In the genomic region with DNA sequence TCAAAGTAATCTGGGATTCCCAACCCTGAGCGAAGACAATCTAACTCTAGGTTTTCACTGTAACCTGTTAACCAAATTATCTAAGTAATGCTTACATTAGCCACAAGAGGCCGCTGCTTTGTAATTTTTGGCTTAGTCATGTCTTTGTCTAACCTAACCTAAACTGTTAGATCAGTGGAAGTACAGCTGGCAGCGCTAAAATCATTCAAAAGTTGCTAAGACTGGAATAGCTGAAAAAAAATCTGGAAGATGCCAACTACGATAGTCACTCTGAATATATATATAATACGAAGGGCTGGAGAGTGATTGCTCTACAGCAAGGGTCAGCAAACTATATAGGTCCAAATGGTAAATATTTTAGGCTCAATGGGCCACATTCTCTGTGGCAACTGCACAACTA, we compare ENCODE assay signal across 1 cellular context.
TF ChIP-seq lines count a peak whose summit lies in the region.

No MANE protein-coding gene starts in this region.

TF ChIP-seq in K562, 482 proteins besides CTCF, POLR2A, EP300 and RAD21 (continued from another document):
- TF ChIP-seq, protein P1, sequence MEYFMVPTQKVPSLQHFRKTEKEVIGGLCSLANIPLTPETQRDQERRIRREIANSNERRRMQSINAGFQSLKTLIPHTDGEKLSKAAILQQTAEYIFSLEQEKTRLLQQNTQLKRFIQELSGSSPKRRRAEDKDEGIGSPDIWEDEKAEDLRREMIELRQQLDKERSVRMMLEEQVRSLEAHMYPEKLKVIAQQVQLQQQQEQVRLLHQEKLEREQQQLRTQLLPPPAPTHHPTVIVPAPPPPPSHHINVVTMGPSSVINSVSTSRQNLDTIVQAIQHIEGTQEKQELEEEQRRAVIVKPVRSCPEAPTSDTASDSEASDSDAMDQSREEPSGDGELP (CRISPR knock-in tag; IDR thresholded peaks at IDR 0.05; ENCODE audit: borderline replicate concordance): no peak
- no peak for TF ChIP-seq HEY1 (CRISPR knock-in tag; IDR thresholded peaks at IDR 0.05; ENCODE audit: borderline replicate concordance)
- peak; percentile 73; the same call in 1 of the 2 replicates for TF ChIP-seq NFE2 (IDR thresholded peaks at IDR 0.05; ENCODE audit: low read depth)
- no peak for TF ChIP-seq CREBBP (IDR thresholded peaks at IDR 0.05; ENCODE audit: low read depth, low read length)
- no peak for TF ChIP-seq NCOA6 (IDR thresholded peaks at IDR 0.05)
- no peak for TF ChIP-seq ZNF644 (tag; IDR thresholded peaks at IDR 0.05; ENCODE audit: low read depth)
- TF ChIP-seq TAF15 (IDR thresholded peaks at IDR 0.05; ENCODE audit: low read depth, low read length): no peak
- no peak for TF ChIP-seq ZNF561 (CRISPR knock-in tag; conservative IDR thresholded peaks at IDR 0.05)
- no peak for TF ChIP-seq PHB2 (IDR thresholded peaks at IDR 0.05; ENCODE audit: low read depth)
- TF ChIP-seq ZNF212 (CRISPR knock-in tag; IDR thresholded peaks at IDR 0.05): no peak
- no peak for TF ChIP-seq LEF1 (IDR thresholded peaks at IDR 0.05)
- TF ChIP-seq POLR2H (tag; IDR thresholded peaks at IDR 0.05; ENCODE audit: low read depth): 0 out of 2 replicates have a peak, but pooled peaks have one; percentile 11
- TF ChIP-seq, protein P2, sequence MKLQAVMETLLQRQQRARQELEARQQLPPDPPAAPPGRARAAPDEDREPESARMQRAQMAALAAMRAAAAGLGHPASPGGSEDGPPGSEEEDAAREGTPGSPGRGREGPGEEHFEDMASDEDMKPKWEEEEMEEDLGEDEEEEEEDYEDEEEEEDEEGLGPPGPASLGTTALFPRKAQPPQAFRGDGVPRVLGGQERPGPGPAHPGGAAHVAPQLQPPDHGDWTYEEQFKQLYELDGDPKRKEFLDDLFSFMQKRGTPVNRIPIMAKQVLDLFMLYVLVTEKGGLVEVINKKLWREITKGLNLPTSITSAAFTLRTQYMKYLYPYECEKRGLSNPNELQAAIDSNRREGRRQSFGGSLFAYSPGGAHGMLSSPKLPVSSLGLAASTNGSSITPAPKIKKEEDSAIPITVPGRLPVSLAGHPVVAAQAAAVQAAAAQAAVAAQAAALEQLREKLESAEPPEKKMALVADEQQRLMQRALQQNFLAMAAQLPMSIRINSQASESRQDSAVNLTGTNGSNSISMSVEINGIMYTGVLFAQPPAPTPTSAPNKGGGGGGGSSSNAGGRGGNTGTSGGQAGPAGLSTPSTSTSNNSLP (IDR thresholded peaks at IDR 0.05; ENCODE audit: borderline replicate concordance, low read depth, low read length): 0 out of 2 replicates have a peak, but pooled peaks have one; percentile 53
- no peak for TF ChIP-seq HMG20B (CRISPR knock-in tag; IDR thresholded peaks at IDR 0.05)
- TF ChIP-seq KLF6 (CRISPR knock-in tag; IDR thresholded peaks at IDR 0.05; ENCODE audit: borderline replicate concordance): no peak
- no peak for TF ChIP-seq SRF (CRISPR knock-in tag; IDR thresholded peaks at IDR 0.05)
- no peak for TF ChIP-seq TEAD4 (IDR thresholded peaks at IDR 0.05; ENCODE audit: low read length)
- TF ChIP-seq TEAD4 (CRISPR knock-in tag; IDR thresholded peaks at IDR 0.05; ENCODE audit: borderline replicate concordance): no peak
- peak; percentile 87 for TF ChIP-seq SMC3 (conservative IDR thresholded peaks at IDR 0.05; ENCODE audit: insufficient read depth, low read depth, low read length)
- TF ChIP-seq, protein P3, sequence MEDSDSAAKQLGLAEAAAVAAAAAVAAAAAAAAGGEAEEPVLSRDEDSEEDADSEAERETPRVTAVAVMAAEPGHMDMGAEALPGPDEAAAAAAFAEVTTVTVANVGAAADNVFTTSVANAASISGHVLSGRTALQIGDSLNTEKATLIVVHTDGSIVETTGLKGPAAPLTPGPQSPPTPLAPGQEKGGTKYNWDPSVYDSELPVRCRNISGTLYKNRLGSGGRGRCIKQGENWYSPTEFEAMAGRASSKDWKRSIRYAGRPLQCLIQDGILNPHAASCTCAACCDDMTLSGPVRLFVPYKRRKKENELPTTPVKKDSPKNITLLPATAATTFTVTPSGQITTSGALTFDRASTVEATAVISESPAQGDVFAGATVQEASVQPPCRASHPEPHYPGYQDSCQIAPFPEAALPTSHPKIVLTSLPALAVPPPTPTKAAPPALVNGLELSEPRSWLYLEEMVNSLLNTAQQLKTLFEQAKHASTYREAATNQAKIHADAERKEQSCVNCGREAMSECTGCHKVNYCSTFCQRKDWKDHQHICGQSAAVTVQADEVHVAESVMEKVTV (CRISPR knock-in tag; IDR thresholded peaks at IDR 0.05): peak; percentile 89
- TF ChIP-seq, protein P4, sequence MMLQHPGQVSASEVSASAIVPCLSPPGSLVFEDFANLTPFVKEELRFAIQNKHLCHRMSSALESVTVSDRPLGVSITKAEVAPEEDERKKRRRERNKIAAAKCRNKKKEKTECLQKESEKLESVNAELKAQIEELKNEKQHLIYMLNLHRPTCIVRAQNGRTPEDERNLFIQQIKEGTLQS (IDR thresholded peaks at IDR 0.05): no peak
- TF ChIP-seq, protein P4 (CRISPR knock-in tag; conservative IDR thresholded peaks at IDR 0.05): no peak
- TF ChIP-seq, protein P5, sequence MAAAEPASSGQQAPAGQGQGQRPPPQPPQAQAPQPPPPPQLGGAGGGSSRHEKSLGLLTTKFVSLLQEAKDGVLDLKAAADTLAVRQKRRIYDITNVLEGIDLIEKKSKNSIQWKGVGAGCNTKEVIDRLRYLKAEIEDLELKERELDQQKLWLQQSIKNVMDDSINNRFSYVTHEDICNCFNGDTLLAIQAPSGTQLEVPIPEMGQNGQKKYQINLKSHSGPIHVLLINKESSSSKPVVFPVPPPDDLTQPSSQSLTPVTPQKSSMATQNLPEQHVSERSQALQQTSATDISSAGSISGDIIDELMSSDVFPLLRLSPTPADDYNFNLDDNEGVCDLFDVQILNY (CRISPR knock-in tag; IDR thresholded peaks at IDR 0.05): no peak
- TF ChIP-seq C11orf30 (IDR thresholded peaks at IDR 0.05; ENCODE audit: low read depth): 0 out of 2 replicates have a peak, but pooled peaks have one; percentile 45
- no peak for TF ChIP-seq NFXL1 (CRISPR knock-in tag; IDR thresholded peaks at IDR 0.05)
- TF ChIP-seq, protein P6, sequence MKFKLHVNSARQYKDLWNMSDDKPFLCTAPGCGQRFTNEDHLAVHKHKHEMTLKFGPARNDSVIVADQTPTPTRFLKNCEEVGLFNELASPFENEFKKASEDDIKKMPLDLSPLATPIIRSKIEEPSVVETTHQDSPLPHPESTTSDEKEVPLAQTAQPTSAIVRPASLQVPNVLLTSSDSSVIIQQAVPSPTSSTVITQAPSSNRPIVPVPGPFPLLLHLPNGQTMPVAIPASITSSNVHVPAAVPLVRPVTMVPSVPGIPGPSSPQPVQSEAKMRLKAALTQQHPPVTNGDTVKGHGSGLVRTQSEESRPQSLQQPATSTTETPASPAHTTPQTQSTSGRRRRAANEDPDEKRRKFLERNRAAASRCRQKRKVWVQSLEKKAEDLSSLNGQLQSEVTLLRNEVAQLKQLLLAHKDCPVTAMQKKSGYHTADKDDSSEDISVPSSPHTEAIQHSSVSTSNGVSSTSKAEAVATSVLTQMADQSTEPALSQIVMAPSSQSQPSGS (CRISPR knock-in tag; IDR thresholded peaks at IDR 0.05): no peak
- no peak for TF ChIP-seq KHSRP (IDR thresholded peaks at IDR 0.05)
- TF ChIP-seq TAF7 (tag; IDR thresholded peaks at IDR 0.05): no peak
- no peak for TF ChIP-seq NFE2L1 (tag; IDR thresholded peaks at IDR 0.05; ENCODE audit: borderline replicate concordance, low read depth)
- TF ChIP-seq, protein P7, sequence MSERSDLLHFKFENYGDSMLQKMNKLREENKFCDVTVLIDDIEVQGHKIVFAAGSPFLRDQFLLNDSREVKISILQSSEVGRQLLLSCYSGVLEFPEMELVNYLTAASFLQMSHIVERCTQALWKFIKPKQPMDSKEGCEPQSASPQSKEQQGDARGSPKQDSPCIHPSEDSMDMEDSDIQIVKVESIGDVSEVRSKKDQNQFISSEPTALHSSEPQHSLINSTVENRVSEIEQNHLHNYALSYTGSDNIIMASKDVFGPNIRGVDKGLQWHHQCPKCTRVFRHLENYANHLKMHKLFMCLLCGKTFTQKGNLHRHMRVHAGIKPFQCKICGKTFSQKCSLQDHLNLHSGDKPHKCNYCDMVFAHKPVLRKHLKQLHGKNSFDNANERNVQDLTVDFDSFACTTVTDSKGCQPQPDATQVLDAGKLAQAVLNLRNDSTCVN (CRISPR knock-in tag; IDR thresholded peaks at IDR 0.05): no peak
- TF ChIP-seq ETV6 (IDR thresholded peaks at IDR 0.05; ENCODE audit: borderline replicate concordance in 1 of 2, low read depth in 2 of 2, low read length in 1 of 2): no peak
- TF ChIP-seq ETV6 (CRISPR knock-in tag; IDR thresholded peaks at IDR 0.05; ENCODE audit: borderline replicate concordance): no peak
- TF ChIP-seq, protein P8, sequence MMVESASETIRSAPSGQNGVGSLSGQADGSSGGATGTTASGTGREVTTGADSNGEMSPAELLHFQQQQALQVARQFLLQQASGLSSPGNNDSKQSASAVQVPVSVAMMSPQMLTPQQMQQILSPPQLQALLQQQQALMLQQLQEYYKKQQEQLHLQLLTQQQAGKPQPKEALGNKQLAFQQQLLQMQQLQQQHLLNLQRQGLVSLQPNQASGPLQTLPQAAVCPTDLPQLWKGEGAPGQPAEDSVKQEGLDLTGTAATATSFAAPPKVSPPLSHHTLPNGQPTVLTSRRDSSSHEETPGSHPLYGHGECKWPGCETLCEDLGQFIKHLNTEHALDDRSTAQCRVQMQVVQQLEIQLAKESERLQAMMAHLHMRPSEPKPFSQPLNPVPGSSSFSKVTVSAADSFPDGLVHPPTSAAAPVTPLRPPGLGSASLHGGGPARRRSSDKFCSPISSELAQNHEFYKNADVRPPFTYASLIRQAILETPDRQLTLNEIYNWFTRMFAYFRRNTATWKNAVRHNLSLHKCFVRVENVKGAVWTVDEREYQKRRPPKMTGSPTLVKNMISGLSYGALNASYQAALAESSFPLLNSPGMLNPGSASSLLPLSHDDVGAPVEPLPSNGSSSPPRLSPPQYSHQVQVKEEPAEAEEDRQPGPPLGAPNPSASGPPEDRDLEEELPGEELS (CRISPR knock-in tag; IDR thresholded peaks at IDR 0.05; ENCODE audit: borderline replicate concordance): no peak
- no peak for TF ChIP-seq ZNF780A (CRISPR knock-in tag; IDR thresholded peaks at IDR 0.05)
- no peak for TF ChIP-seq ZC3H11A (IDR thresholded peaks at IDR 0.05; ENCODE audit: low read depth, low read length)
